In the genomic region with DNA sequence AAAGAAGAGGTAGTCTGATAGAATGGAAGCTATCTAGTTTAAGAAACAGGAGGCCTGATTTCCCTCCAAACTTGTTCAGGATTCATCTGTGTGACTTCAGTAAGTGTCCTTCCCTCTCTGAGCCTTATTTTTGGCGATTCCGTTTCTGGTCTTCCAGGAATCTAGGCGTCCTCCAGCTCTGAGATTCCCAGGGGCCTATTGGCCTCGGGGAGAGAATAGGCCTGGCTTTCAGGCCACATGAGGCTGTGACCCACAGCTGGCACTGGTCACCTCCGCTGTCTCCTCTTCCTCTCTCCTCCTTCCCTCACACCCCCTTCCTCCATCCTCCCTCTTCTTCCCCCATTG, we compare ENCODE assay signal across 9 cellular contexts.
DNase-seq lines count a peak whose midpoint lies in the region; ATAC-seq and TF ChIP-seq lines count a peak whose summit lies in the region.
"Had no signal": no experiment of that assay in that cellular context is flagged by ENCODE, and none has a peak within 500 bp of the region (broad histone marks: within the 10 kb centered on the region; RNA-seq: fewer than 3 reads in every experiment).

No MANE protein-coding gene starts in this region.

- H3K23ac ChIP-seq in mesenchymal stem cell (ENCODE audit: low read length in 2 of 2): no peak overlapping the region

- peak overlapping the region; percentile 77 for H3K4me3 Mint-ChIP-seq in chondrocyte (ENCODE audit: unreplicated experiment)

- POLR2A ChIA-PET in GM10248 (lab: Yijun Ruan, JAX): no interaction called here

- no peaks in the 10 kb centered on the region for H3K79me2 ChIP-seq in MM.1S (ENCODE audit: low read length)

- no peaks in the 10 kb centered on the region; the same call in 1 of the 2 replicates for H3F3A ChIP-seq in MM.1S (ENCODE audit: insufficient read depth, low read length)

- ATAC-seq in GM21528 (IDR thresholded peaks at IDR 0.05; ENCODE audit: low FRiP score, unreplicated experiment) (no peak), HG03439 (IDR thresholded peaks at IDR 0.05; ENCODE audit: unreplicated experiment) (no peak)

- H3K79me1 ChIP-seq in mesenchymal stem cell (replicated peaks; ENCODE audit: low read length, poor library complexity, severe bottlenecking): no peaks in the 10 kb centered on the region

- H3K4me2 ChIP-seq in MM.1S (ENCODE audit: low read depth, low read length) (peak overlapping the region; percentile 55), mesenchymal stem cell (ENCODE audit: low read length, poor library complexity, severe bottlenecking) (peak overlapping the region; percentile 57)

- 15% methylated on average over 5 of the region's 5 CpGs for WGBS in mesenchymal stem cell
- WGBS in suprapubic skin: 18% methylated on average over 5 of the region's 5 CpGs

- H3K27me3 ChIP-seq in MM.1S (replicated peaks; ENCODE audit: insufficient read depth, low read length): no peaks in the 10 kb centered on the region
- peaks cover 47 to 55% of the 10 kb centered on the region in 2 experiments for H3K27me3 ChIP-seq in mesenchymal stem cell (ENCODE audit: control insufficient read depth in 1 of 2, insufficient read depth in 1 of 2, low read length in 2 of 2)
- peaks cover 17% of the 10 kb centered on the region for H3K27me3 ChIP-seq in suprapubic skin

- H3K4ac ChIP-seq in mesenchymal stem cell (ENCODE audit: low read depth in 1 of 2, low read length in 2 of 2): no peak overlapping the region

- CTCF ChIA-PET in GM10248 (lab: Yijun Ruan, JAX): interaction anchor here (1.5 kb wide), 1 partner anchor 177 kb away, joined by 3 read pairs; no protein-coding TSS in a partner anchor

- H2AK5ac ChIP-seq in mesenchymal stem cell (ENCODE audit: low read length, severe bottlenecking): no peak overlapping the region

- no peak overlapping the region for H3K18ac ChIP-seq in mesenchymal stem cell (ENCODE audit: low read depth in 1 of 2, low read length in 2 of 2)

- H2BK5ac ChIP-seq in mesenchymal stem cell (ENCODE audit: low read depth, low read length, poor library complexity, severe bottlenecking): no peak overlapping the region

- peak overlapping the region; percentile 83 for H3K27ac Mint-ChIP-seq in chondrocyte (ENCODE audit: unreplicated experiment)

- no peaks in the 10 kb centered on the region for H4K20me1 ChIP-seq in MM.1S (ENCODE audit: insufficient read depth, low read length)

- H4K91ac ChIP-seq in mesenchymal stem cell (ENCODE audit: low read length): no peak overlapping the region

- H3K4me1 ChIP-seq in MM.1S (ENCODE audit: low read length) (no peaks in the 10 kb centered on the region), mesenchymal stem cell (ENCODE audit: control insufficient read depth, insufficient read depth, low read depth, low read length) (peaks cover 5% of the 10 kb centered on the region), suprapubic skin (peaks cover 17% of the 10 kb centered on the region)

- H3K27ac ChIP-seq in MM.1S (ENCODE audit: low read length) (no peak overlapping the region), mesenchymal stem cell (ENCODE audit: low read length, poor library complexity, severe bottlenecking) (no peak overlapping the region), suprapubic skin (no peak overlapping the region)

- H3K9ac ChIP-seq in MM.1S (ENCODE audit: low read length): no peak overlapping the region
- H3K9ac ChIP-seq in mesenchymal stem cell (ENCODE audit: low read length): peak overlapping the region; percentile 68

- no peak for TF ChIP-seq EP300 in suprapubic skin (IDR thresholded peaks at IDR 0.05)

- no peak for TF ChIP-seq POLR2A in suprapubic skin (IDR thresholded peaks at IDR 0.05)

- DNase-seq in MM.1S (no peak), chondrocyte (ENCODE audit: low spot score) (no peak), mesenchymal stem cell (no peak), suprapubic skin (ENCODE audit: low spot score in 2 of 2) (no peak), GM10248 (ENCODE audit: extremely low spot score) (no peak), islet precursor cell (no peak)
- DNase-seq: effector CD4-positive, alpha-beta T cell had no signal

- peaks cover 12% of the 10 kb centered on the region for H3K9me3 Mint-ChIP-seq in chondrocyte (ENCODE audit: low read depth)

- H3K4me3 ChIP-seq in MM.1S (ENCODE audit: low read length) (peak overlapping the region; percentile 27; the same call in 1 of the 2 replicates), mesenchymal stem cell (ENCODE audit: insufficient read depth in 1 of 2, low read depth in 1 of 2, low read length in 2 of 2) (peak overlapping the region; percentile 43 to 76), suprapubic skin (peak overlapping the region; percentile 50)

- no peaks in the 10 kb centered on the region for H3K9me3 ChIP-seq in MM.1S (replicated peaks; ENCODE audit: insufficient read depth, low read length)
- peaks cover 12% of the 10 kb centered on the region for H3K9me3 ChIP-seq in mesenchymal stem cell (ENCODE audit: control insufficient read depth, low read length)
- H3K9me3 ChIP-seq in suprapubic skin: no peaks in the 10 kb centered on the region

- no peak overlapping the region for H2BK120ac ChIP-seq in mesenchymal stem cell (ENCODE audit: low read depth, low read length)

- H3K27me3 Mint-ChIP-seq in chondrocyte (ENCODE audit: low read depth): peaks cover 5% of the 10 kb centered on the region

- peaks cover 21% of the 10 kb centered on the region for H3K4me1 Mint-ChIP-seq in chondrocyte (ENCODE audit: low read depth)

- H2BK15ac ChIP-seq in mesenchymal stem cell (ENCODE audit: low read depth, poor library complexity, severe bottlenecking): no peak overlapping the region

- H2BK12ac ChIP-seq in mesenchymal stem cell (ENCODE audit: low read length in 2 of 2): no peak overlapping the region

- H4K8ac ChIP-seq in mesenchymal stem cell (ENCODE audit: low read length): peak overlapping the region; percentile 19

- H2AFZ ChIP-seq in MM.1S (ENCODE audit: low read length): peak overlapping the region; percentile 70
- H2AFZ ChIP-seq in mesenchymal stem cell (ENCODE audit: low read depth, low read length): peak overlapping the region; percentile 76

- H3K9me2 ChIP-seq in MM.1S (replicated peaks; ENCODE audit: insufficient read depth, low read length): no peaks in the 10 kb centered on the region

- H3K14ac ChIP-seq in mesenchymal stem cell (ENCODE audit: low read length in 2 of 2): no peak overlapping the region

- TF ChIP-seq CTCF in MM.1S (IDR thresholded peaks at IDR 0.05; ENCODE audit: low read length) (no peak), chondrocyte (IDR thresholded peaks at IDR 0.05) (no peak), suprapubic skin (IDR thresholded peaks at IDR 0.05) (no peak), GM10248 (IDR thresholded peaks at IDR 0.05; ENCODE audit: control extremely low read depth, extremely low read depth, low read depth, missing control alignments) (no peak)

- no peaks in the 10 kb centered on the region for H3K36me3 Mint-ChIP-seq in chondrocyte (ENCODE audit: low read depth)

- no peaks in the 10 kb centered on the region for H3K36me3 ChIP-seq in MM.1S (replicated peaks; ENCODE audit: insufficient read depth, low read length)
- H3K36me3 ChIP-seq in mesenchymal stem cell (ENCODE audit: control insufficient read depth in 1 of 2, insufficient read depth in 2 of 2, low read depth in 1 of 2, low read length in 2 of 2): no peaks in the 10 kb centered on the region
- no peaks in the 10 kb centered on the region for H3K36me3 ChIP-seq in suprapubic skin
